24 cellular contexts compared by ENCODE assay signal in genomic region chr12:94457331-94457730, GRCh38. TPM values are rescaled to one million over a fixed set of nuclear protein-coding genes. Genes with fewer than 3 reads are reported as not detected.
DNase-seq lines count a peak whose midpoint lies in the region; ATAC-seq, FAIRE-seq and TF ChIP-seq lines count a peak whose summit lies in the region.
"Had no signal": no experiment of that assay in that cellular context is flagged by ENCODE, and none has a peak within 500 bp of the region (broad histone marks: within the 10 kb centered on the region; RNA-seq: fewer than 3 reads in every experiment).

No MANE protein-coding gene starts in this region.

- H3K4me3 ChIP-seq in BLaER1 treated with 17β-estradiol and CSF1 and Interleukin-3, amounts not matched to agents 10 nM and 100 nM = no peak overlapping the region
- peak overlapping the region in 1 of 2 experiments; percentile 13; a peak in 1 of 4 replicates for H3K4me3 ChIP-seq in DND-41 (ENCODE audit: low read depth in 1 of 2, low read length in 2 of 2)
- no peak overlapping the region for H3K4me3 ChIP-seq in PC-9
- no peak overlapping the region for H3K4me3 ChIP-seq in epithelial cell of esophagus (ENCODE audit: low read length)
- H3K4me3 ChIP-seq in pancreas = no peak overlapping the region
- H3K4me3 ChIP-seq: coronary artery, psoas muscle, thoracic aorta had no signal

- DNase-seq in DND-41 (no peak), PC-9 (no peak), epithelial cell of esophagus (ENCODE audit: low read depth) (peak; percentile 39), left ventricle myocardium superior (no peak), pancreas (no peak)
- DNase-seq: activated CD4-positive, alpha-beta T cell treated with anti-CD3 and anti-CD28 coated beads, Interleukin-2, amount 50 U/mL, for 48 hours; activated effector memory CD4-positive, alpha-beta T cell treated with anti-CD3 and anti-CD28 coated beads, Interleukin-2, amount 50 U/mL, for 16 hours; Calu3; hypothalamus; Kasumi-1; mesenchymal stem cell; naive thymus-derived CD4-positive, alpha-beta T cell; NCI-H1436; NCI-H82; psoas muscle; RPMI8226; small intestine; stimulated activated CD4-positive, alpha-beta T cell treated with anti-CD3 and anti-CD28 coated beads, Interleukin-4, amount 100 ng/mL, for 24 hours had no signal

- H3K36me3 ChIP-seq in BLaER1 treated with 17β-estradiol and CSF1 and Interleukin-3, amounts not matched to agents 10 nM and 100 nM = peaks cover 11 to 57% (median 38%) of the 10 kb centered on the region in 11 experiments; a peak in 21 of 22 replicates
- H3K36me3 ChIP-seq in DND-41 (ENCODE audit: insufficient read depth, low read length) (peaks cover 30% of the 10 kb centered on the region), PC-9 (ENCODE audit: low read depth) (no peaks in the 10 kb centered on the region), pancreas (no peaks in the 10 kb centered on the region)
- H3K36me3 ChIP-seq: thoracic aorta had no signal

- CTCF ChIA-PET in PC-9 (lab: Charles Lee) = no interaction called here

- no peaks in the 10 kb centered on the region for H3K9me2 ChIP-seq in PC-9 (ENCODE audit: insufficient read depth)

- TF ChIP-seq POLR2A in GM18505 (IDR thresholded peaks at IDR 0.05; ENCODE audit: borderline replicate concordance, extremely low read depth, insufficient read depth, insufficient read length) = no peak

- POLR2A ChIA-PET in PC-9 (lab: Charles Lee; ENCODE audit: unreplicated experiment) = no interaction called here

- H3K4me2 ChIP-seq in BLaER1 treated with 17β-estradiol and CSF1 and Interleukin-3, amounts not matched to agents 10 nM and 100 nM = peak overlapping the region in 7 of 11 experiments; percentile 87 to 96 (median 91); a peak in 9 of 22 replicates
- H3K4me2 ChIP-seq in DND-41 (ENCODE audit: insufficient read depth, low read length) (peak overlapping the region; percentile 83), PC-9 (peak overlapping the region; percentile 87; the same call in 1 of the 2 replicates)

- ATAC-seq in DND-41 (ENCODE audit: insufficient read depth, low read depth) (no peak), left ventricle myocardium superior (no peak), GM18505 (IDR thresholded peaks at IDR 0.05; ENCODE audit: unreplicated experiment) (no peak), pancreas (no peak), HG03439 (IDR thresholded peaks at IDR 0.05; ENCODE audit: unreplicated experiment) (no peak)
- ATAC-seq: naive thymus-derived CD4-positive, alpha-beta T cell; psoas muscle had no signal

- no peak overlapping the region for H3K27ac ChIP-seq in BLaER1 treated with 17β-estradiol and CSF1 and Interleukin-3, amounts not matched to agents 10 nM and 100 nM
- H3K27ac ChIP-seq in DND-41 (ENCODE audit: low read length) (no peak overlapping the region), PC-9 (no peak overlapping the region), pancreas (no peak overlapping the region)
- H3K27ac ChIP-seq: coronary artery, psoas muscle, thoracic aorta had no signal

- no peak for FAIRE-seq in pancreas (lab: Jason Lieb, UNC)
- FAIRE-seq: astrocyte, small intestine had no signal

- no TSS peak for BruUV-seq in PC-9 (replicated peaks; lab: Mats Ljungman, UMichigan)

- H3K4me1 ChIP-seq in BLaER1 treated with 17β-estradiol and CSF1 and Interleukin-3, amounts not matched to agents 10 nM and 100 nM = peaks cover 16 to 27% (median 21%) of the 10 kb centered on the region in 10 experiments; a peak in 19 of 20 replicates
- H3K4me1 ChIP-seq in DND-41 (ENCODE audit: insufficient read depth, low read length) (peaks cover 38% of the 10 kb centered on the region), PC-9 (replicated peaks; ENCODE audit: insufficient read depth) (peaks cover 30% of the 10 kb centered on the region), pancreas (peaks cover 0 to 6% (median 4%) of the 10 kb centered on the region in 3 donors)

- no peaks in the 10 kb centered on the region for H3F3A ChIP-seq in PC-9 (ENCODE audit: insufficient read depth, low read depth)

- H3K27me3 ChIP-seq in BLaER1 treated with 17β-estradiol and CSF1 and Interleukin-3, amounts not matched to agents 10 nM and 100 nM = no peaks in the 10 kb centered on the region
- H3K27me3 ChIP-seq in DND-41 (ENCODE audit: insufficient read depth, low read length, poor library complexity) = no peaks in the 10 kb centered on the region
- no peaks in the 10 kb centered on the region for H3K27me3 ChIP-seq in PC-9 (ENCODE audit: insufficient read depth, low read depth)
- no peaks in the 10 kb centered on the region for H3K27me3 ChIP-seq in pancreas

- H3K79me2 ChIP-seq in DND-41 (ENCODE audit: insufficient read depth, low read length) (peaks cover 62% of the 10 kb centered on the region), PC-9 (ENCODE audit: low read depth) (peaks cover 56% of the 10 kb centered on the region)

- H3K9ac ChIP-seq in BLaER1 treated with 17β-estradiol and CSF1 and Interleukin-3, amounts not matched to agents 10 nM and 100 nM = no peak overlapping the region
- H3K9ac ChIP-seq in DND-41 (ENCODE audit: low read depth, low read length) = no peak overlapping the region

- peaks cover 12 to 48% (median 39%) of the 10 kb centered on the region in 11 experiments for H3K9me3 ChIP-seq in BLaER1 treated with 17β-estradiol and CSF1 and Interleukin-3, amounts not matched to agents 10 nM and 100 nM (replicated peaks in 1 of 11)
- H3K9me3 ChIP-seq in DND-41 (ENCODE audit: insufficient read depth, low read length, severe bottlenecking) (no peaks in the 10 kb centered on the region), PC-9 (ENCODE audit: insufficient read depth, low read depth) (0 out of 2 replicates have a peak, but pooled peaks cover 3% of the 10 kb centered on the region), pancreas (no peaks in the 10 kb centered on the region)
- H3K9me3 ChIP-seq: psoas muscle, thoracic aorta had no signal

- intact Hi-C loops in PC-9 (cut with micrococcal nuclease; ENCODE audit: unreplicated experiment) = no loop called here
- intact Hi-C loops in left ventricle myocardium superior (cut with micrococcal nuclease) = no loop called here
- intact Hi-C loops in pancreas (cut with DNase I) = no loop called here

- H4K20me1 ChIP-seq in BLaER1 treated with 17β-estradiol and CSF1 and Interleukin-3, amounts not matched to agents 10 nM and 100 nM = peaks cover 0 to 6% (median 0%) of the 10 kb centered on the region in 11 experiments; a peak in 1 of 22 replicates
- H4K20me1 ChIP-seq in DND-41 (ENCODE audit: insufficient read depth, low read length) (no peaks in the 10 kb centered on the region), PC-9 (ENCODE audit: insufficient read depth) (no peaks in the 10 kb centered on the region)

- H2AFZ ChIP-seq in DND-41 (ENCODE audit: low read depth, low read length) (no peak overlapping the region), PC-9 (no peak overlapping the region)

- 82 to 85% methylated on average over 1 of the region's 1 CpG for WGBS in pancreas, 2 donors

- TF ChIP-seq CTCF in DND-41 (IDR thresholded peaks at IDR 0.05; ENCODE audit: borderline replicate concordance, extremely low read depth, low read length, poor library complexity, severe bottlenecking) (no peak), PC-9 (conservative IDR thresholded peaks at IDR 0.05) (no peak), epithelial cell of esophagus (IDR thresholded peaks at IDR 0.05; ENCODE audit: insufficient read depth, low read depth, low read length, missing control alignments) (no peak), pancreas (IDR thresholded peaks at IDR 0.05) (no peak)

RNA-seq across cellular contexts. Expression of gene CEP83, which starts 2.3 kb away (rescaled TPM):
- total RNA-seq in PC-9 (2021) (19.6 and 25.4 TPM in 2 replicates), left ventricle myocardium superior (8.6 TPM), pancreas (10 to 100 TPM in 1 of 6 donors, 1 to 10 TPM in 5; 7.0 to 10.1 (median 8.4) TPM)
- 10 to 100 TPM in 1 of 2 donors, 1 to 10 TPM in 1; 8.6 to 14.5 TPM for polyA plus RNA-seq in pancreas
